In genomic region chr5:5092149-5092548, GRCh38 we compare ENCODE assay signal across 28 cellular contexts. TPM values are rescaled to one million over a fixed set of nuclear protein-coding genes. Genes with fewer than 3 reads are reported as not detected.
"Had no signal": no experiment of that assay in that cellular context is flagged by ENCODE, and none has a peak within 500 bp of the region (broad histone marks: within the 10 kb centered on the region; RNA-seq: fewer than 3 reads in every experiment).

No MANE protein-coding gene starts in this region.

- H3K4me1 Mint-ChIP-seq: stimulated activated effector memory CD8-positive, alpha-beta T cell treated with anti-CD3 and anti-CD28 coated beads, Interleukin-12 subunit alpha, Interleukin-12 subunit beta, amount 100 ng/mL, for 72 hours; stimulated activated memory B cell treated with anti-CD40 and anti-IgM and Interleukin-4, amounts not matched to agents 10 μg/mL and 1 μg/mL and 100 μg/mL, for 72 hours; stimulated activated naive B cell treated with anti-CD40 and anti-IgM and Interleukin-4, amounts not matched to agents 10 μg/mL and 1 μg/mL and 100 μg/mL, for 72 hours; stimulated activated naive CD8-positive, alpha-beta T cell treated with anti-CD3 and anti-CD28 coated beads, Interleukin-15, amount 100 ng/mL, for 72 hours had no signal

- H3K27ac Mint-ChIP-seq: stimulated activated effector memory CD8-positive, alpha-beta T cell treated with anti-CD3 and anti-CD28 coated beads, Interleukin-12 subunit alpha, Interleukin-12 subunit beta, amount 100 ng/mL, for 72 hours; stimulated activated memory B cell treated with anti-CD40 and anti-IgM and Interleukin-4, amounts not matched to agents 10 μg/mL and 1 μg/mL and 100 μg/mL, for 72 hours; stimulated activated naive B cell treated with anti-CD40 and anti-IgM and Interleukin-4, amounts not matched to agents 10 μg/mL and 1 μg/mL and 100 μg/mL, for 72 hours; stimulated activated naive CD8-positive, alpha-beta T cell treated with anti-CD3 and anti-CD28 coated beads, Interleukin-15, amount 100 ng/mL, for 72 hours; stimulated activated naive CD8-positive, alpha-beta T cell treated with anti-CD3 and anti-CD28 coated beads, Interleukin-15, Interleukin-2, amounts not matched to agents 100 ng/mL and 50 ng/mL, for 24 hours; type B pancreatic cell had no signal

- H3K27me3 Mint-ChIP-seq: stimulated activated memory B cell treated with anti-CD40 and anti-IgM and Interleukin-4, amounts not matched to agents 10 μg/mL and 1 μg/mL and 100 μg/mL, for 72 hours; stimulated activated naive B cell treated with anti-CD40 and anti-IgM and Interleukin-4, amounts not matched to agents 10 μg/mL and 1 μg/mL and 100 μg/mL, for 72 hours; stimulated activated naive CD8-positive, alpha-beta T cell treated with anti-CD3 and anti-CD28 coated beads, Interleukin-15, amount 100 ng/mL, for 72 hours; type B pancreatic cell had no signal

- H3K27ac ChIP-seq: stomach, suprapubic skin, testis, thoracic aorta, thyroid gland, tibial artery, tibial nerve, transverse colon, upper lobe of left lung, upper lobe of right lung, uterus, vagina had no signal

- H3K4me1 ChIP-seq: stomach, suprapubic skin, testis, thyroid gland, tibial artery, tibial nerve, transverse colon, upper lobe of left lung, upper lobe of right lung, uterus, vagina had no signal

- H3K36me3 Mint-ChIP-seq: stimulated activated effector memory CD8-positive, alpha-beta T cell treated with anti-CD3 and anti-CD28 coated beads, Interleukin-12 subunit alpha, Interleukin-12 subunit beta, amount 100 ng/mL, for 72 hours; stimulated activated memory B cell treated with anti-CD40 and anti-IgM and Interleukin-4, amounts not matched to agents 10 μg/mL and 1 μg/mL and 100 μg/mL, for 72 hours; stimulated activated naive B cell treated with anti-CD40 and anti-IgM and Interleukin-4, amounts not matched to agents 10 μg/mL and 1 μg/mL and 100 μg/mL, for 72 hours; type B pancreatic cell had no signal

- H3K27me3 ChIP-seq: stomach, suprapubic skin, testis, thyroid gland, tibial artery, tibial nerve, transverse colon, upper lobe of left lung, uterus, vagina had no signal

- H3K9me3 Mint-ChIP-seq: stimulated activated naive B cell treated with anti-CD40 and anti-IgM and Interleukin-4, amounts not matched to agents 10 μg/mL and 1 μg/mL and 100 μg/mL, for 72 hours; stimulated activated naive CD8-positive, alpha-beta T cell treated with anti-CD3 and anti-CD28 coated beads, Interleukin-15, amount 100 ng/mL, for 72 hours; type B pancreatic cell had no signal

- DNase-seq: stimulated activated CD4-positive, alpha-beta T cell treated with anti-CD3 and anti-CD28 coated beads, Interleukin-2, amount 100 ng/mL, for 48 hours; stimulated activated CD4-positive, alpha-beta T cell treated with anti-CD3 and anti-CD28 coated beads, Interleukin-4, amount 100 ng/mL, for 1 hour; stimulated activated CD4-positive, alpha-beta T cell treated with anti-CD3 and anti-CD28 coated beads, Interleukin-4, amount 100 ng/mL, for 24 hours; stimulated activated CD4-positive, alpha-beta T cell treated with anti-CD3 and anti-CD28 coated beads, Interleukin-4, amount 100 ng/mL, for 4 hours; stimulated activated CD8-positive, alpha-beta memory T cell treated with anti-CD3 and anti-CD28 coated beads, Interleukin-4, amount 100 ng/mL, for 48 hours; stimulated activated naive B cell treated with anti-CD40 and anti-IgM and Interleukin-4, amounts not matched to agents 10 μg/mL and 1 μg/mL and 100 μg/mL, for 72 hours; stimulated activated naive CD4-positive, alpha-beta T cell; stimulated activated naive CD4-positive, alpha-beta T cell treated with Interleukin-2 at 50 U/mL for 16 hours; stimulated activated naive CD8-positive, alpha-beta T cell treated with anti-CD3 and anti-CD28 coated beads, Interleukin-15, amount 100 ng/mL, for 72 hours; stimulated activated naive CD8-positive, alpha-beta T cell treated with anti-CD3 and anti-CD28 coated beads, Interleukin-15, Interleukin-2, amounts not matched to agents 100 U/mL and 50 U/mL, for 24 hours; stomach; substantia nigra; testis; thyroid gland; tibial artery; transverse colon; upper lobe of left lung; upper lobe of right lung; uterus had no signal

- FAIRE-seq: urothelium cell line had no signal

- H3K36me3 ChIP-seq: stomach, suprapubic skin, thoracic aorta, thyroid gland, tibial artery, tibial nerve, transverse colon, upper lobe of left lung, upper lobe of right lung, uterus, vagina had no signal

- ATAC-seq: stimulated activated effector memory CD8-positive, alpha-beta T cell treated with anti-CD3 and anti-CD28 coated beads, Interleukin-12 subunit alpha, Interleukin-12 subunit beta, amount 100 ng/mL, for 72 hours; stimulated activated memory B cell treated with anti-CD40 and anti-IgM and Interleukin-4, amounts not matched to agents 10 μg/mL and 1 μg/mL and 100 μg/mL, for 72 hours; stimulated activated naive B cell treated with anti-CD40 and anti-IgM and Interleukin-4, amounts not matched to agents 10 μg/mL and 1 μg/mL and 100 μg/mL, for 72 hours; stimulated activated naive CD8-positive, alpha-beta T cell treated with anti-CD3 and anti-CD28 coated beads, Interleukin-15, amount 100 ng/mL, for 72 hours; stimulated activated naive CD8-positive, alpha-beta T cell treated with anti-CD3 and anti-CD28 coated beads, Interleukin-15, Interleukin-2, amounts not matched to agents 100 U/mL and 50 U/mL, for 24 hours; upper lobe of right lung had no signal

- H3K9me3 ChIP-seq: suprapubic skin, testis, thoracic aorta, thyroid gland, tibial artery, tibial nerve, transverse colon, upper lobe of left lung, upper lobe of right lung, uterus, vagina had no signal

- H3K4me3 Mint-ChIP-seq: stimulated activated effector memory CD8-positive, alpha-beta T cell treated with anti-CD3 and anti-CD28 coated beads, Interleukin-12 subunit alpha, Interleukin-12 subunit beta, amount 100 ng/mL, for 72 hours; stimulated activated memory B cell treated with anti-CD40 and anti-IgM and Interleukin-4, amounts not matched to agents 10 μg/mL and 1 μg/mL and 100 μg/mL, for 72 hours; stimulated activated naive B cell treated with anti-CD40 and anti-IgM and Interleukin-4, amounts not matched to agents 10 μg/mL and 1 μg/mL and 100 μg/mL, for 72 hours; stimulated activated naive CD8-positive, alpha-beta T cell treated with anti-CD3 and anti-CD28 coated beads, Interleukin-15, amount 100 ng/mL, for 72 hours; stimulated activated naive CD8-positive, alpha-beta T cell treated with anti-CD3 and anti-CD28 coated beads, Interleukin-15, Interleukin-2, amounts not matched to agents 100 ng/mL and 50 ng/mL, for 24 hours; type B pancreatic cell had no signal

- H3K4me3 ChIP-seq: stomach, suprapubic skin, testis, thoracic aorta, thyroid gland, tibial artery, tibial nerve, transverse colon, upper lobe of left lung, upper lobe of right lung, uterus, vagina had no signal

RNA-seq across cellular contexts. Expression of gene ADAMTS16, which starts 48.0 kb away (rescaled TPM):
- total RNA-seq: thoracic aorta had no signal
- polyA plus RNA-seq: stomach had no signal
